ENCODE assay signal across 14 cellular contexts in genomic region chr16:69865701-69866100, GRCh38.
A peak's percentile ranks its signal among the peaks of the same experiment; 100 is the strongest.
DNase-seq lines count a peak whose midpoint lies in the region; ATAC-seq and TF ChIP-seq lines count a peak whose summit lies in the region.
"Had no signal": no experiment of that assay in that cellular context is flagged by ENCODE, and none has a peak within 500 bp of the region (broad histone marks: within the 10 kb centered on the region; RNA-seq: fewer than 3 reads in every experiment).

No MANE protein-coding gene starts in this region.

- DNase-seq in AG08395 (ENCODE audit: low spot score) (peak; percentile 45), HuH-7 (ENCODE audit: low spot score) (peak; percentile 37), brain microvascular endothelial cell (peak; percentile 90), left lung (peak in 1 of 2 donors; percentile 54), COLO829 (ENCODE audit: low spot score) (no peak), epidermal melanocyte (ENCODE audit: insufficient read length, low spot score) (no peak)
- DNase-seq in activated T-cell treated with anti-CD3 and anti-CD28 coated beads, Interleukin-2, amount 50 U/mL, for 1 hour, result no peak
- DNase-seq: activated CD8-positive, alpha-beta T cell treated with anti-CD3 and anti-CD28 coated beads for 36 hours; activated naive CD4-positive, alpha-beta T cell treated with anti-CD3 and anti-CD28 coated beads for 36 hours; NCI-H1092 treated with DMSO at 0.1 percent for 48 hours; NCI-H748 treated with DMSO at 0.1 percent for 48 hours had no signal

- no peaks in the 10 kb centered on the region for H3K9me3 ChIP-seq in left lung

- no peaks in the 10 kb centered on the region for H3K27me3 ChIP-seq in brain microvascular endothelial cell (replicated peaks)
- H3K27me3 ChIP-seq in left lung, result no peaks in the 10 kb centered on the region

- in situ Hi-C loops in brain microvascular endothelial cell (cut with HindIII; ENCODE audit: low pct_ligation_motif_present, low sequenced_read_pairs), result no loop called here

- peaks cover 12 to 33% of the 10 kb centered on the region in 2 donors for H3K4me1 ChIP-seq in left lung

- intact Hi-C loops in left lung (cut with DNase I), result no loop called here

- no peak overlapping the region for H3K27ac ChIP-seq in brain microvascular endothelial cell
- H3K27ac ChIP-seq in left lung, result no peak overlapping the region

- no peak for TF ChIP-seq CTCF in brain microvascular endothelial cell (IDR thresholded peaks at IDR 0.05; ENCODE audit: low read depth, low read length, missing control alignments)
- TF ChIP-seq CTCF in left lung (IDR thresholded peaks at IDR 0.05), result no peak

- ATAC-seq in left lung (peak; percentile 65), GM18870 (IDR thresholded peaks at IDR 0.05; ENCODE audit: unreplicated experiment) (no peak)
- ATAC-seq: activated CD8-positive, alpha-beta T cell treated with anti-CD3 and anti-CD28 coated beads for 36 hours; HCT116; SK-N-SH treated with all-trans-retinoic acid at 6 μM for 48 hours had no signal

- H3K36me3 ChIP-seq in brain microvascular endothelial cell (replicated peaks) (no peaks in the 10 kb centered on the region), left lung (peaks cover 2 to 15% of the 10 kb centered on the region in 2 donors)

- H3K4me3 ChIP-seq in brain microvascular endothelial cell (ENCODE audit: low read depth, low read length) (no peak overlapping the region), left lung (no peak overlapping the region)

Comparison
In these comparisons a context has a peak if more than half of its experiments do, and no peak if none do; other contexts are left out.
1. DNase-seq: peak in AG08395 (single experiment), HuH-7 (single experiment) and brain microvascular endothelial cell (single experiment); none in activated T-cell treated with anti-CD3 and anti-CD28 coated beads, Interleukin-2, amount 50 U/mL, for 1 hour (single experiment), COLO829 (single experiment) and epidermal melanocyte (single experiment).